18 cellular contexts compared by ENCODE assay signal in the genomic region with DNA sequence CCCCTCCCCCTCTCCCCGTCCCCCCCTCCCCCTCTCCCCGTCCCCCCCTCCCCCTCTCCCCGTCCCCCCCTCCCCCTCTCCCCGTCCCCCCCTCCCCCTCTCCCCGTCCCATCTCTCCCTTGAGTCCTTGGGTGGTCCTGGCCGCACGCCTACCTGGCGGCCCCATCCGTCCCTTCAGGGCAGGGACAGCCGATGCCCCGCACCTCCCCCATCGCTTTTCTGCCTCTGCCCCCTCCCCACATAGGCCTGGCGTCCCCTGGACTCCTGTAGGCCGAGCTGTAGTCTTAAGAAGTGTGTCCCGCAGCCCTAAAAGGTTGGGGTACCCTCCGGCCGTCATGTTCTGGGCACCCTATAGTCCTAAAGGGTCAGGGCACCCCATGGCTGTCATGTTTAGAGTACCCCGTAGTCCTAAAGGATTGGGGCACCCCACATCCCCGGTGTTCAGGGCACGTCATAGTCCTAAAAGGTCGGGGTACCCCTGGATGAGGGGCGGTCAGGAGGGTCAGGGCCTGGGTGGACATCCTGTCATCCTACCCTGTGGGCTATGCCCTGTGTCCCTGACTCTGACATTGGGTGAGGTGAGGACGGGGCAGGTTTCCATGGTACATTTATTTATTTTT.
"Had no signal": no experiment of that assay in that cellular context is flagged by ENCODE, and none has a peak within 500 bp of the region (broad histone marks: within the 10 kb centered on the region; RNA-seq: fewer than 3 reads in every experiment).

No MANE protein-coding gene starts in this region.

- H3K9me3 ChIP-seq: breast epithelium, gastrocnemius medialis had no signal

- H3K4me3 ChIP-seq: breast epithelium, dorsolateral prefrontal cortex, gastrocnemius medialis had no signal

- H3K27ac Mint-ChIP-seq: activated CD8-positive, alpha-beta T cell treated with anti-CD3 and anti-CD28 coated beads, Interleukin-2, amount 10 ng/mL, durations not matched to agents 7 days and 5 days; activated naive CD8-positive, alpha-beta T cell treated with anti-CD3 and anti-CD28 coated beads, Interleukin-2, amount 50 U/mL, for 24 hours; endodermal cell; nephron; T-helper 1 cell treated with Interleukin-12 subunit alpha and Interleukin-12 subunit beta and Interleukin-4 antibody, amounts not matched to agents 30 μg/mL and 1 μg/mL, for 36 hours; type B pancreatic cell had no signal

- ATAC-seq: activated CD8-positive, alpha-beta T cell treated with anti-CD3 and anti-CD28 coated beads, Interleukin-2, amount 10 ng/mL, durations not matched to agents 7 days and 5 days; activated naive CD8-positive, alpha-beta T cell treated with anti-CD3 and anti-CD28 coated beads, Interleukin-2, amount 50 U/mL, for 24 hours; gastrocnemius medialis; left lobe of liver had no signal

- H3K36me3 Mint-ChIP-seq: type B pancreatic cell had no signal

- FAIRE-seq: islet of Langerhans had no signal

- H3K36me3 ChIP-seq: breast epithelium had no signal

- H3K4me1 Mint-ChIP-seq: endodermal cell, nephron had no signal

- H3K4me3 Mint-ChIP-seq: activated CD8-positive, alpha-beta T cell treated with anti-CD3 and anti-CD28 coated beads, Interleukin-2, amount 10 ng/mL, durations not matched to agents 7 days and 5 days; activated naive CD8-positive, alpha-beta T cell treated with anti-CD3 and anti-CD28 coated beads, Interleukin-2, amount 50 U/mL, for 24 hours; endodermal cell; nephron; T-helper 1 cell treated with Interleukin-12 subunit alpha and Interleukin-12 subunit beta and Interleukin-4 antibody, amounts not matched to agents 30 μg/mL and 1 μg/mL, for 36 hours; type B pancreatic cell had no signal

- H3K4me1 ChIP-seq: breast epithelium had no signal

- H3K27ac ChIP-seq: breast epithelium, dorsolateral prefrontal cortex, gastrocnemius medialis had no signal

- DNase-seq: activated CD4-positive, alpha-beta T cell treated with anti-CD3 and anti-CD28 coated beads for 4 hours; activated CD8-positive, alpha-beta T cell treated with anti-CD3 and anti-CD28 coated beads, Interleukin-2, amount 10 ng/mL, durations not matched to agents 7 days and 5 days; activated naive CD4-positive, alpha-beta T cell; activated naive CD8-positive, alpha-beta T cell treated with anti-CD3 and anti-CD28 coated beads, Interleukin-2, amount 50 U/mL, for 24 hours; aorta; endodermal cell; gastrocnemius medialis; mesenchymal stem cell; stimulated activated CD4-positive, alpha-beta T cell treated with anti-CD3 and anti-CD28 coated beads, Interleukin-15, amount 100 ng/mL, for 24 hours; stimulated activated CD4-positive, alpha-beta T cell treated with anti-CD3 and anti-CD28 coated beads, Interleukin-4, amount 100 ng/mL, for 1 hour; stimulated activated naive CD4-positive, alpha-beta T cell had no signal

- H3K27me3 Mint-ChIP-seq: type B pancreatic cell had no signal
